In genomic region chr6:37556884-37557644, GRCh38 we compare ENCODE assay signal across 14 cellular contexts. TPM values are rescaled to one million over a fixed set of nuclear protein-coding genes. Genes with fewer than 3 reads are reported as not detected.
DNase-seq lines count a peak whose midpoint lies in the region; ATAC-seq, FAIRE-seq and TF ChIP-seq lines count a peak whose summit lies in the region.
"Had no signal": no experiment of that assay in that cellular context is flagged by ENCODE, and none has a peak within 500 bp of the region (broad histone marks: within the 10 kb centered on the region; RNA-seq: fewer than 3 reads in every experiment).

No MANE protein-coding gene starts in this region.

- in situ Hi-C loops in GM13976 (cut with MboI; ENCODE audit: low sequenced_read_pairs, unreplicated experiment), result no loop called here

- TF ChIP-seq POLR2A in HCT116 (IDR thresholded peaks at IDR 0.05; ENCODE audit: borderline replicate concordance, extremely low read depth, insufficient read depth, insufficient read length), result no peak

- H3K9ac ChIP-seq in HCT116 (ENCODE audit: low read length), result no peak overlapping the region
- H3K9ac ChIP-seq in neural progenitor cell, result no peak overlapping the region

- peak; percentile 64 for DNase-seq in GM13976 (ENCODE audit: low spot score)
- no peak for DNase-seq in HCT116 (ENCODE audit: low read depth, low spot score)
- DNase-seq in SJCRH30, result peak; percentile 22 to 39
- DNase-seq in neural progenitor cell (ENCODE audit: low spot score), result no peak
- no peak for DNase-seq in amygdala (lab: John Stamatoyannopoulos, UW)
- DNase-seq in pancreas, result no peak
- DNase-seq in NK-92 (lab: John Stamatoyannopoulos, UW; ENCODE audit: unreplicated experiment), result no peak
- no peak for DNase-seq in NOMO-1 treated with DMSO at 0.1 percent for 48 hours (lab: John Stamatoyannopoulos, UW; ENCODE audit: unreplicated experiment)
- DNase-seq: activated naive CD8-positive, alpha-beta T cell treated with anti-CD3 and anti-CD28 coated beads, Interleukin-2, amount 50 U/mL, for 24 hours; heart left ventricle; NCI-H1694 treated with DMSO at 0.1 percent for 48 hours had no signal

- no peaks in the 10 kb centered on the region for H3K9me2 ChIP-seq in HCT116 (ENCODE audit: insufficient read depth)

- H3K36me3 ChIP-seq in HCT116 (ENCODE audit: control insufficient read depth in 1 of 2, insufficient read depth in 2 of 2, low read length in 2 of 2) (no peaks in the 10 kb centered on the region), SJCRH30 (no peaks in the 10 kb centered on the region), neural progenitor cell (no peaks in the 10 kb centered on the region), pancreas (no peaks in the 10 kb centered on the region)
- H3K36me3 ChIP-seq: HAP-1, heart left ventricle had no signal

- CTCF ChIA-PET in HCT116 (lab: Charles Lee), result no interaction called here

- peak overlapping the region; percentile 80 for H3K4me3 Mint-ChIP-seq in neural progenitor cell
- H3K4me3 Mint-ChIP-seq: activated naive CD8-positive, alpha-beta T cell treated with anti-CD3 and anti-CD28 coated beads, Interleukin-2, amount 50 U/mL, for 24 hours; CD14-positive monocyte had no signal

- H3K4me2 ChIP-seq in HCT116 (ENCODE audit: low read length), result peak overlapping the region; percentile 15; the same call in 1 of the 2 replicates
- H3K4me2 ChIP-seq in neural progenitor cell, result no peak overlapping the region

- H3F3A ChIP-seq in neural progenitor cell (ENCODE audit: low read depth), result peaks cover 38% of the 10 kb centered on the region

- H3K79me2 ChIP-seq in HCT116 (ENCODE audit: insufficient read depth, low read length) (no peaks in the 10 kb centered on the region), neural progenitor cell (ENCODE audit: low read depth) (no peaks in the 10 kb centered on the region)

- no peak for FAIRE-seq in pancreas (lab: Jason Lieb, UNC)

- intact Hi-C loops in HCT116 (cut with micrococcal nuclease), result no loop called here
- intact Hi-C loops in pancreas (cut with DNase I), result no loop called here

- WGBS in pancreas, 2 donors, result 75 to 80% methylated on average over 15 of the region's 15 CpGs

- peaks cover 24% of the 10 kb centered on the region for H3K27me3 Mint-ChIP-seq in neural progenitor cell (ENCODE audit: insufficient read depth, low read depth)

- no peaks in the 10 kb centered on the region for H4K20me1 ChIP-seq in HCT116 (ENCODE audit: insufficient read depth)
- no peaks in the 10 kb centered on the region for H4K20me1 ChIP-seq in neural progenitor cell (ENCODE audit: low read depth)

- RAD21 ChIA-PET in HCT116 (lab: Charles Lee; ENCODE audit: low non-redundant PET in 1 of 2, low total read pairs in 2 of 2, uncharacterized antibody in 2 of 2, unreplicated experiment in 2 of 2), result no interaction called here

- H3K27ac ChIP-seq in HCT116 (ENCODE audit: low read depth, low read length), result no peak overlapping the region
- peak overlapping the region; percentile 38 for H3K27ac ChIP-seq in SJCRH30
- H3K27ac ChIP-seq in neural progenitor cell, result no peak overlapping the region
- H3K27ac ChIP-seq in pancreas, result no peak overlapping the region
- H3K27ac ChIP-seq: epithelial cell of prostate, heart left ventricle had no signal

- H3K27me3 ChIP-seq in HCT116 (ENCODE audit: insufficient read depth, low read length) (no peaks in the 10 kb centered on the region), SJCRH30 (no peaks in the 10 kb centered on the region), neural progenitor cell (no peaks in the 10 kb centered on the region), pancreas (no peaks in the 10 kb centered on the region)

- H3K4me1 Mint-ChIP-seq in neural progenitor cell, result peaks cover 94% of the 10 kb centered on the region

- no peak for TF ChIP-seq CTCF in GM13976 (IDR thresholded peaks at IDR 0.05; ENCODE audit: borderline replicate concordance, control extremely low read depth, extremely low read depth, insufficient read depth, missing control alignments)
- TF ChIP-seq CTCF in HCT116 (IDR thresholded peaks at IDR 0.05 in 2 of 3, conservative IDR thresholded peaks at IDR 0.05 in 1 of 3; ENCODE audit: borderline replicate concordance in 1 of 3, insufficient read depth in 1 of 3, low read depth in 2 of 3, low read length in 2 of 3), result no peak
- no peak for TF ChIP-seq CTCF in neural progenitor cell (IDR thresholded peaks at IDR 0.05)
- TF ChIP-seq CTCF in pancreas (IDR thresholded peaks at IDR 0.05), result no peak

- H3K4me1 ChIP-seq in HCT116 (ENCODE audit: control insufficient read depth in 1 of 2, insufficient read depth in 2 of 2, low read length in 2 of 2) (peaks cover 16 to 61% of the 10 kb centered on the region in 2 experiments), SJCRH30 (peaks cover 58% of the 10 kb centered on the region), neural progenitor cell (peaks cover 60% of the 10 kb centered on the region), pancreas (no peaks in the 10 kb centered on the region)
- H3K4me1 ChIP-seq: HAP-1 had no signal

- H3K9me3 ChIP-seq in HCT116 (ENCODE audit: control insufficient read depth in 1 of 2, insufficient read depth in 1 of 2, low read depth in 1 of 2, low read length in 2 of 2) (no peaks in the 10 kb centered on the region), SJCRH30 (replicated peaks) (no peaks in the 10 kb centered on the region), neural progenitor cell (ENCODE audit: low read depth) (no peaks in the 10 kb centered on the region), pancreas (no peaks in the 10 kb centered on the region)
- H3K9me3 ChIP-seq: HAP-1 had no signal

- POLR2A ChIA-PET in HCT116 (lab: Charles Lee), result no interaction called here

- no peak for TF ChIP-seq RAD21 in HCT116 (IDR thresholded peaks at IDR 0.05; ENCODE audit: low read depth)

- no peaks in the 10 kb centered on the region for H3K36me3 Mint-ChIP-seq in neural progenitor cell
- H3K36me3 Mint-ChIP-seq: CD14-positive monocyte had no signal

- H3K4me3 ChIP-seq in HCT116 (replicated peaks in 1 of 2; ENCODE audit: low read depth in 1 of 2, low read length in 2 of 2) (no peak overlapping the region), SJCRH30 (no peak overlapping the region), neural progenitor cell (no peak overlapping the region), pancreas (no peak overlapping the region)
- H3K4me3 ChIP-seq: HAP-1, heart left ventricle had no signal

- no peak overlapping the region for H2AFZ ChIP-seq in HCT116 (ENCODE audit: low read depth, low read length, poor library complexity, severe bottlenecking)
- H2AFZ ChIP-seq in neural progenitor cell (replicated peaks), result no peak overlapping the region

- peak overlapping the region; percentile 94 for H3K27ac Mint-ChIP-seq in neural progenitor cell
- H3K27ac Mint-ChIP-seq: activated naive CD8-positive, alpha-beta T cell treated with anti-CD3 and anti-CD28 coated beads, Interleukin-2, amount 50 U/mL, for 24 hours had no signal

- no TSS peak for BruUV-seq in HCT116 (replicated peaks; lab: Mats Ljungman, UMichigan)

- ATAC-seq in HCT116 (no peak), pancreas (no peak)
- ATAC-seq: activated naive CD8-positive, alpha-beta T cell treated with anti-CD3 and anti-CD28 coated beads, Interleukin-2, amount 50 U/mL, for 24 hours; heart left ventricle had no signal

- peaks cover 4% of the 10 kb centered on the region for H3K9me3 Mint-ChIP-seq in neural progenitor cell
- H3K9me3 Mint-ChIP-seq: activated naive CD8-positive, alpha-beta T cell treated with anti-CD3 and anti-CD28 coated beads, Interleukin-2, amount 50 U/mL, for 24 hours had no signal

TF ChIP-seq in HCT116, 20 proteins besides CTCF, POLR2A, EP300 and RAD21:
- no peak for TF ChIP-seq SP1 (IDR thresholded peaks at IDR 0.05; ENCODE audit: low read depth)

RNA-seq across cellular contexts. Expression of gene CCDC167, which starts 57.4 kb away (rescaled TPM):
- total RNA-seq in HCT116 (2021; ENCODE audit: unreplicated experiment) (27.8 TPM), neural progenitor cell (ENCODE audit: low replicate concordance) (30.4 and 56.5 TPM in 2 replicates), pancreas (10 to 100 TPM in 1 of 6 donors, 1 to 10 TPM in 5; 4.3 to 11.5 (median 5.5) TPM)
- polyA plus RNA-seq in HCT116 (2012), result 31.0 and 37.5 TPM in 2 replicates
- total RNA-seq in SJCRH30 (2014; rRNA removed; shearing (Covaris generic)), result 29.0 and 34.1 TPM in 2 replicates
- polyA plus RNA-seq in pancreas, result 10 to 100 TPM; 12.1 to 12.4 TPM

Comparison
In these comparisons a context has a peak if more than half of its experiments do, and no peak if none do; other contexts are left out.
1. DNase-seq: peak in GM13976 (single experiment) and SJCRH30 (2 of 2); none in HCT116 (single experiment), neural progenitor cell (single experiment), amygdala (0 of 56), pancreas (0 of 6), NK-92 (single experiment) and NOMO-1 treated with DMSO at 0.1 percent for 48 hours (single experiment).